Comparison of ENCODE assay signal across 8 cellular contexts in the genomic region with DNA sequence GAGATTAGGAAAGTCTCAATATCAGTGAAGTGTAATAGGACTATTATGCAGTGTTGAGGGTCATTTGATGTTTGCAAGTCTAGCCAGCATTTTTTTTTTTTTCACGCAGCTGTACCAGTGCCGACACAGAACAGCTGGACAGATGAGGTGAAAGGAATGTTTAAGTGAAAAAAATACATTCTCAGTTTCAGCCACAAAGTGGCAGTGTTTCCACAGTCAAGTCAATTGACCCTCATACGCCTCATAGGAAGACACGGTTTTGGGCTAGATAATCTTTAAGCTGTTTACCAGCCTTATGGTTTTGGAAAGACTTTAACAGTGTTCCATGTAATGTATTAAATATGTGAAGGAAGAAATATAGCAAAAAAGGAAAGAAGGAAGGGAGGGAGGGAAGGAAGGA.
DNase-seq lines count a peak whose midpoint lies in the region; ATAC-seq and TF ChIP-seq lines count a peak whose summit lies in the region.

No MANE protein-coding gene starts in this region.

- WGBS in mesendoderm (ENCODE audit: extremely low coverage, insufficient coverage, low lambda C conversion rate), result no CpG with 5 or more reads among the region's 4 CpGs

- no peaks in the 10 kb centered on the region for H3K36me3 Mint-ChIP-seq in CD14-positive monocyte

- H3K18ac ChIP-seq in mesendoderm (ENCODE audit: low read length), result no peak overlapping the region

- no peak overlapping the region for H3K56ac ChIP-seq in mesendoderm (ENCODE audit: low read length)

- H3K27me3 Mint-ChIP-seq in CD14-positive monocyte (ENCODE audit: low read depth in 3 of 3), result peaks cover 0 to 1% (median 0%) of the 10 kb centered on the region in 3 donors

- no peak overlapping the region for H3K27ac Mint-ChIP-seq in CD14-positive monocyte

- no peaks in the 10 kb centered on the region for H3K4me1 Mint-ChIP-seq in CD14-positive monocyte

- no peak overlapping the region for H2BK15ac ChIP-seq in mesendoderm (replicated peaks; ENCODE audit: low read depth)

- DNase-seq in Ammon's horn (ENCODE audit: low spot score) (peak; percentile 62), NCI-H345 treated with DMSO at 0.1 percent for 48 hours (lab: John Stamatoyannopoulos, UW; ENCODE audit: unreplicated experiment) (peak; percentile 57), coronary artery (ENCODE audit: low spot score) (no peak), mesendoderm (peak; percentile 69), CD14-positive monocyte (ENCODE audit: low spot score) (no peak)
- no peak for DNase-seq in stimulated activated naive CD8-positive, alpha-beta T cell treated with anti-CD3 and anti-CD28 coated beads, Interleukin-15, Interleukin-2, amounts not matched to agents 100 U/mL and 50 U/mL, for 24 hours

- no peak overlapping the region for H3K23ac ChIP-seq in mesendoderm (ENCODE audit: low read length)

- H3K9me3 Mint-ChIP-seq in CD14-positive monocyte, result no peaks in the 10 kb centered on the region

- H3K36me3 ChIP-seq in mesendoderm (ENCODE audit: control insufficient read depth, insufficient read depth, low read length), result no peaks in the 10 kb centered on the region

- H3K4ac ChIP-seq in mesendoderm (ENCODE audit: low read depth, low read length), result no peak overlapping the region

- H3K4me2 ChIP-seq in mesendoderm (ENCODE audit: low read length), result no peak overlapping the region

- H2AK5ac ChIP-seq in mesendoderm (ENCODE audit: low read length), result no peak overlapping the region

- intact Hi-C loops in CD14-positive monocyte (cut with micrococcal nuclease), result no loop called here

- no peaks in the 10 kb centered on the region for H3K27me3 ChIP-seq in mesendoderm (ENCODE audit: insufficient read depth, low read length, poor library complexity)

- no peak overlapping the region for H3K9ac ChIP-seq in mesendoderm (ENCODE audit: low read length)

- H3K27ac ChIP-seq in coronary artery (no peak overlapping the region), mesendoderm (ENCODE audit: low read depth, low read length) (no peak overlapping the region)

- TF ChIP-seq CTCF in coronary artery (IDR thresholded peaks at IDR 0.05) (peak; percentile 28), CD14-positive monocyte (IDR thresholded peaks at IDR 0.05) (no peak)

- H2BK5ac ChIP-seq in mesendoderm (ENCODE audit: low read length), result no peak overlapping the region

- H3K4me1 ChIP-seq in mesendoderm (ENCODE audit: control insufficient read depth, low read depth, low read length), result no peaks in the 10 kb centered on the region

- peak; percentile 98 for ATAC-seq in GM18873 (IDR thresholded peaks at IDR 0.05; ENCODE audit: low FRiP score, unreplicated experiment)
- ATAC-seq in HG03045 (IDR thresholded peaks at IDR 0.05; ENCODE audit: unreplicated experiment), result peak; percentile 98
- no peak for ATAC-seq in stimulated activated naive CD8-positive, alpha-beta T cell treated with anti-CD3 and anti-CD28 coated beads, Interleukin-15, Interleukin-2, amounts not matched to agents 100 U/mL and 50 U/mL, for 24 hours

- no peak overlapping the region for H2BK120ac ChIP-seq in mesendoderm (ENCODE audit: low read depth, low read length)

- no peak overlapping the region for H3K4me3 Mint-ChIP-seq in CD14-positive monocyte

- no peaks in the 10 kb centered on the region for H3K79me2 ChIP-seq in mesendoderm (ENCODE audit: control insufficient read depth, insufficient read depth, low read length)

- H3K79me1 ChIP-seq in mesendoderm (ENCODE audit: low read length), result no peaks in the 10 kb centered on the region

- H4K8ac ChIP-seq in mesendoderm (ENCODE audit: low read depth, low read length), result no peak overlapping the region

- H4K5ac ChIP-seq in mesendoderm (ENCODE audit: low read length), result no peak overlapping the region

- peak overlapping the region; percentile 48 for H3K4me3 ChIP-seq in coronary artery
- no peak overlapping the region for H3K4me3 ChIP-seq in mesendoderm (ENCODE audit: low read length)

Comparison
In these comparisons a context has a peak if more than half of its experiments do, and no peak if none do; other contexts are left out.
1. DNase-seq: peak in Ammon's horn (single experiment), NCI-H345 treated with DMSO at 0.1 percent for 48 hours (single experiment) and mesendoderm (single experiment); none in coronary artery (single experiment), stimulated activated naive CD8-positive, alpha-beta T cell treated with anti-CD3 and anti-CD28 coated beads, Interleukin-15, Interleukin-2, amounts not matched to agents 100 U/mL and 50 U/mL, for 24 hours (single experiment) and CD14-positive monocyte (single experiment).